In genomic region chr11:890794-891600, GRCh38 we compare ENCODE assay signal across 12 cellular contexts. TPM values are rescaled to one million over a fixed set of nuclear protein-coding genes. Genes with fewer than 3 reads are reported as not detected.
DNase-seq lines count a peak whose midpoint lies in the region; ATAC-seq and TF ChIP-seq lines count a peak whose summit lies in the region.
"Had no signal": no experiment of that assay in that cellular context is flagged by ENCODE, and none has a peak within 500 bp of the region (broad histone marks: within the 10 kb centered on the region; RNA-seq: fewer than 3 reads in every experiment).

No MANE protein-coding gene starts in this region.

- peaks cover 23% of the 10 kb centered on the region for H4K20me1 ChIP-seq in neural progenitor cell (ENCODE audit: low read depth)

- no peak overlapping the region for H3K9ac ChIP-seq in neural progenitor cell
- H3K9ac ChIP-seq: parathyroid adenoma had no signal

- H3K4me3 Mint-ChIP-seq in neural progenitor cell: no peak overlapping the region
- H3K4me3 Mint-ChIP-seq: activated T-helper 17 cell treated with anti-CD3 and anti-CD28 coated beads, Interleukin-2, amount 50 U/mL, for 72 hours had no signal

- H3K4me1 Mint-ChIP-seq in neural progenitor cell: peaks cover 4% of the 10 kb centered on the region
- H3K4me1 Mint-ChIP-seq: activated T-helper 17 cell treated with anti-CD3 and anti-CD28 coated beads, Interleukin-2, amount 50 U/mL, for 72 hours had no signal

- H3K4me3 ChIP-seq in neural progenitor cell (no peak overlapping the region), mucosa of descending colon (no peak overlapping the region)

- peak overlapping the region; percentile 29 for H3K27ac ChIP-seq in neural progenitor cell
- H3K27ac ChIP-seq: parathyroid adenoma, RWPE1 had no signal

- intact Hi-C loops in mucosa of descending colon (cut with DNase I, micrococcal nuclease): no loop called here

- DNase-seq in NCI-H2171 treated with DMSO at 0.1 percent for 48 hours (lab: John Stamatoyannopoulos, UW): peak; percentile 51
- no peak for DNase-seq in NCI-H2171 (lab: John Stamatoyannopoulos, UW)
- peak; percentile 49 for DNase-seq in NCI-H345 treated with DMSO at 0.1 percent for 48 hours (lab: John Stamatoyannopoulos, UW; ENCODE audit: unreplicated experiment)
- peak; percentile 33 for DNase-seq in neural progenitor cell (ENCODE audit: low spot score)
- no peak for DNase-seq in mucosa of descending colon
- DNase-seq: amniotic stem cell, NCI-H526, substantia nigra had no signal

- H3K27me3 Mint-ChIP-seq in neural progenitor cell (ENCODE audit: insufficient read depth, low read depth): peaks cover 9% of the 10 kb centered on the region
- H3K27me3 Mint-ChIP-seq: activated T-helper 17 cell treated with anti-CD3 and anti-CD28 coated beads, Interleukin-2, amount 50 U/mL, for 72 hours had no signal

- peak overlapping the region; percentile 53 for H3K27ac Mint-ChIP-seq in neural progenitor cell
- H3K27ac Mint-ChIP-seq: activated T-helper 17 cell treated with anti-CD3 and anti-CD28 coated beads, Interleukin-2, amount 50 U/mL, for 72 hours had no signal

- TF ChIP-seq CTCF in neural progenitor cell (IDR thresholded peaks at IDR 0.05) (no peak), mucosa of descending colon (IDR thresholded peaks at IDR 0.05) (no peak)

- no peaks in the 10 kb centered on the region for H3K36me3 ChIP-seq in neural progenitor cell
- H3K36me3 ChIP-seq in mucosa of descending colon (ENCODE audit: low read depth): no peaks in the 10 kb centered on the region

- ATAC-seq in mucosa of descending colon: no peak
- no peak for ATAC-seq in GM21360 (IDR thresholded peaks at IDR 0.05; ENCODE audit: unreplicated experiment)
- ATAC-seq: activated T-helper 17 cell treated with anti-CD3 and anti-CD28 coated beads, Interleukin-2, amount 50 U/mL, for 72 hours had no signal

- H3F3A ChIP-seq in neural progenitor cell (ENCODE audit: low read depth): no peaks in the 10 kb centered on the region

- peaks cover 7% of the 10 kb centered on the region for H3K36me3 Mint-ChIP-seq in neural progenitor cell

- H3K9me3 Mint-ChIP-seq in neural progenitor cell: no peaks in the 10 kb centered on the region
- H3K9me3 Mint-ChIP-seq: activated T-helper 17 cell treated with anti-CD3 and anti-CD28 coated beads, Interleukin-2, amount 50 U/mL, for 72 hours had no signal

- H2AFZ ChIP-seq in neural progenitor cell (replicated peaks): no peak overlapping the region
- H2AFZ ChIP-seq: parathyroid adenoma had no signal

- H3K4me1 ChIP-seq in neural progenitor cell (peaks cover 13% of the 10 kb centered on the region), mucosa of descending colon (ENCODE audit: low read depth) (no peaks in the 10 kb centered on the region)
- H3K4me1 ChIP-seq: parathyroid adenoma had no signal

- no peaks in the 10 kb centered on the region for H3K27me3 ChIP-seq in neural progenitor cell

- no peaks in the 10 kb centered on the region for H3K79me2 ChIP-seq in neural progenitor cell (ENCODE audit: low read depth)
- H3K79me2 ChIP-seq: parathyroid adenoma had no signal

- H3K4me2 ChIP-seq in neural progenitor cell: peak overlapping the region; percentile 35

- no peaks in the 10 kb centered on the region for H3K9me3 ChIP-seq in neural progenitor cell (ENCODE audit: low read depth)
- no peaks in the 10 kb centered on the region for H3K9me3 ChIP-seq in mucosa of descending colon

RNA-seq across cellular contexts. Expression of gene CHID1, which starts 19.6 kb away (rescaled TPM):
- 56.6 and 62.9 TPM in 2 replicates for total RNA-seq in neural progenitor cell (ENCODE audit: low replicate concordance)
- 10 to 100 TPM; 52.3 to 64.3 (median 55.3) TPM for total RNA-seq in mucosa of descending colon

RNA-seq across cellular contexts. Expression of gene AP2A2, which starts 34.7 kb away (rescaled TPM):
- total RNA-seq in neural progenitor cell (ENCODE audit: low replicate concordance) (50.4 and 67.5 TPM in 2 replicates), mucosa of descending colon (100 to 1,000 TPM in 1 of 3 donors, 10 to 100 TPM in 2; 68.8 to 105 (median 99.5) TPM)

RNA-seq across cellular contexts. Expression of gene TSPAN4, which starts 48.3 kb away (rescaled TPM):
- total RNA-seq in neural progenitor cell (ENCODE audit: low replicate concordance) (19.6 and 58.2 TPM in 2 replicates), mucosa of descending colon (10 to 100 TPM in 2 of 3 donors, 1 to 10 TPM in 1; 9.2 to 42.4 (median 24.7) TPM)

RNA-seq across cellular contexts. Expression of gene POLR2L, which starts 48.7 kb away (rescaled TPM):
- 12.9 and 27.5 TPM in 2 replicates for total RNA-seq in neural progenitor cell (ENCODE audit: low replicate concordance)
- 10 to 100 TPM; 67.1 to 86.8 (median 82.1) TPM for total RNA-seq in mucosa of descending colon

RNA-seq across cellular contexts. Expression of gene CD151, which starts 58.2 kb away (rescaled TPM):
- total RNA-seq in neural progenitor cell (ENCODE audit: low replicate concordance) (37.4 and 82.2 TPM in 2 replicates), mucosa of descending colon (100 to 1,000 TPM; 364 to 415 (median 378) TPM)

Comparison
In these comparisons a context has a peak if more than half of its experiments do, and no peak if none do; other contexts are left out.
1. DNase-seq: peak in NCI-H2171 treated with DMSO at 0.1 percent for 48 hours (single experiment), NCI-H345 treated with DMSO at 0.1 percent for 48 hours (single experiment) and neural progenitor cell (single experiment); none in NCI-H2171 (single experiment) and mucosa of descending colon (0 of 3).